ENCODE assay signal across 1 cellular context in the genomic region with DNA sequence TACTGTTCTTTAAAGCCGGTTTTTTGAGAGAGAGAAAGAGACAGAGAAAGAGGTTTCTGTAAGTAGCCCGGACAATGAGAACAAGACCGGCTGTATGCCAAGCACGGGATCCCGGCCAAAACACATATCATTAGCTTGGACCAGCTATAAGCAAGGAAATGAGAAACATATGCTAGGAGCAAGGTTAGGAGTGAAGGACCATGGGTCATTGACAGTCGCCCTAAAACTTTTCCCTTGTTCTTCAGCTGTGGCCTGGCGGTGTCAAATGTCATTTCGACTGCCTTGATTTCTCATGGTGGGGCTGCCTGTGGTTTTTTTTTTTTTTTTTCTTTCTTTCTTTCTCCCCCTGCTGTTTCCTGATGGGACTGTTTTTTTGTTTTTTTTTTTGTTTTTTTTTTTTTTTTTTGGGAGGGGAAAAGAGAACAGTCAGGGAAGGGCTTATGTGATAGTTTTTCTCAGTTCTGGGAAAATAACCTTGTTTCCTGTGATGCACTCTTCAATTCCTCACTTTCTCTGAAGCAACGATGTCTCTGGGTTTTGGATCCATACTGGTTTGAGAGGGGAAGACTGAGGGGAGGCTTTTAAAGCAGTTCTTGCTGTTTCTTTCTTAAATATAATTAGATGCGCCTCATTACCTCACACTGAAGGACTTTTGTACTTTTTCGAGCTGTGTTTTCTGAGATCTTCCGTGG.
A peak's percentile ranks its signal among the peaks of the same experiment; 100 is the strongest.
TF ChIP-seq lines count a peak whose summit lies in the region.

No MANE protein-coding gene starts in this region.

TF ChIP-seq in HEK293, 187 proteins besides CTCF, POLR2A, EP300 and RAD21 (continued from another document and continues in another):
- TF ChIP-seq REST (tag by site-specific recombination; IDR thresholded peaks at IDR 0.05), result no peak
- peak; percentile 82 for TF ChIP-seq PRDM4 (tag by site-specific recombination; IDR thresholded peaks at IDR 0.05)
- TF ChIP-seq ZNF624 (tag by site-specific recombination; IDR thresholded peaks at IDR 0.05), result no peak
- peak; percentile 58; the same call in 1 of the 2 replicates for TF ChIP-seq ZNF2 (tag by site-specific recombination; IDR thresholded peaks at IDR 0.05)
- peak; percentile 55 for TF ChIP-seq ZEB2 (tag by site-specific recombination; IDR thresholded peaks at IDR 0.05)
- TF ChIP-seq ZNF704 (tag by site-specific recombination; IDR thresholded peaks at IDR 0.05), result no peak
- TF ChIP-seq, protein P1, sequence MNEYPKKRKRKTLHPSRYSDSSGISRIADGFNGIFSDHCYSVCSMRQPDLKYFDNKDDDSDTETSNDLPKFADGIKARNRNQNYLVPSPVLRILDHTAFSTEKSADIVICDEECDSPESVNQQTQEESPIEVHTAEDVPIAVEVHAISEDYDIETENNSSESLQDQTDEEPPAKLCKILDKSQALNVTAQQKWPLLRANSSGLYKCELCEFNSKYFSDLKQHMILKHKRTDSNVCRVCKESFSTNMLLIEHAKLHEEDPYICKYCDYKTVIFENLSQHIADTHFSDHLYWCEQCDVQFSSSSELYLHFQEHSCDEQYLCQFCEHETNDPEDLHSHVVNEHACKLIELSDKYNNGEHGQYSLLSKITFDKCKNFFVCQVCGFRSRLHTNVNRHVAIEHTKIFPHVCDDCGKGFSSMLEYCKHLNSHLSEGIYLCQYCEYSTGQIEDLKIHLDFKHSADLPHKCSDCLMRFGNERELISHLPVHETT (tag by site-specific recombination; IDR thresholded peaks at IDR 0.05), result 0 out of 2 replicates have a peak, but pooled peaks have one; percentile 20
- no peak for TF ChIP-seq EGR2 (tag by site-specific recombination; IDR thresholded peaks at IDR 0.05; ENCODE audit: low read depth)
- no peak for TF ChIP-seq PBX3 (CRISPR knock-in tag; IDR thresholded peaks at IDR 0.05)
- no peak for TF ChIP-seq ZNF48 (tag by site-specific recombination; IDR thresholded peaks at IDR 0.05)
- TF ChIP-seq ZNF549 (tag by site-specific recombination; IDR thresholded peaks at IDR 0.05), result no peak
- TF ChIP-seq ZSCAN18 (tag by site-specific recombination; IDR thresholded peaks at IDR 0.05), result no peak
- no peak for TF ChIP-seq ZNF548 (tag by site-specific recombination; IDR thresholded peaks at IDR 0.05)
- TF ChIP-seq GLIS1 (tag by site-specific recombination; IDR thresholded peaks at IDR 0.05), result no peak
- no peak for TF ChIP-seq ZNF600 (tag by site-specific recombination; IDR thresholded peaks at IDR 0.05)
- TF ChIP-seq ZNF707 (tag by site-specific recombination; IDR thresholded peaks at IDR 0.05), result no peak
- TF ChIP-seq, protein P2, sequence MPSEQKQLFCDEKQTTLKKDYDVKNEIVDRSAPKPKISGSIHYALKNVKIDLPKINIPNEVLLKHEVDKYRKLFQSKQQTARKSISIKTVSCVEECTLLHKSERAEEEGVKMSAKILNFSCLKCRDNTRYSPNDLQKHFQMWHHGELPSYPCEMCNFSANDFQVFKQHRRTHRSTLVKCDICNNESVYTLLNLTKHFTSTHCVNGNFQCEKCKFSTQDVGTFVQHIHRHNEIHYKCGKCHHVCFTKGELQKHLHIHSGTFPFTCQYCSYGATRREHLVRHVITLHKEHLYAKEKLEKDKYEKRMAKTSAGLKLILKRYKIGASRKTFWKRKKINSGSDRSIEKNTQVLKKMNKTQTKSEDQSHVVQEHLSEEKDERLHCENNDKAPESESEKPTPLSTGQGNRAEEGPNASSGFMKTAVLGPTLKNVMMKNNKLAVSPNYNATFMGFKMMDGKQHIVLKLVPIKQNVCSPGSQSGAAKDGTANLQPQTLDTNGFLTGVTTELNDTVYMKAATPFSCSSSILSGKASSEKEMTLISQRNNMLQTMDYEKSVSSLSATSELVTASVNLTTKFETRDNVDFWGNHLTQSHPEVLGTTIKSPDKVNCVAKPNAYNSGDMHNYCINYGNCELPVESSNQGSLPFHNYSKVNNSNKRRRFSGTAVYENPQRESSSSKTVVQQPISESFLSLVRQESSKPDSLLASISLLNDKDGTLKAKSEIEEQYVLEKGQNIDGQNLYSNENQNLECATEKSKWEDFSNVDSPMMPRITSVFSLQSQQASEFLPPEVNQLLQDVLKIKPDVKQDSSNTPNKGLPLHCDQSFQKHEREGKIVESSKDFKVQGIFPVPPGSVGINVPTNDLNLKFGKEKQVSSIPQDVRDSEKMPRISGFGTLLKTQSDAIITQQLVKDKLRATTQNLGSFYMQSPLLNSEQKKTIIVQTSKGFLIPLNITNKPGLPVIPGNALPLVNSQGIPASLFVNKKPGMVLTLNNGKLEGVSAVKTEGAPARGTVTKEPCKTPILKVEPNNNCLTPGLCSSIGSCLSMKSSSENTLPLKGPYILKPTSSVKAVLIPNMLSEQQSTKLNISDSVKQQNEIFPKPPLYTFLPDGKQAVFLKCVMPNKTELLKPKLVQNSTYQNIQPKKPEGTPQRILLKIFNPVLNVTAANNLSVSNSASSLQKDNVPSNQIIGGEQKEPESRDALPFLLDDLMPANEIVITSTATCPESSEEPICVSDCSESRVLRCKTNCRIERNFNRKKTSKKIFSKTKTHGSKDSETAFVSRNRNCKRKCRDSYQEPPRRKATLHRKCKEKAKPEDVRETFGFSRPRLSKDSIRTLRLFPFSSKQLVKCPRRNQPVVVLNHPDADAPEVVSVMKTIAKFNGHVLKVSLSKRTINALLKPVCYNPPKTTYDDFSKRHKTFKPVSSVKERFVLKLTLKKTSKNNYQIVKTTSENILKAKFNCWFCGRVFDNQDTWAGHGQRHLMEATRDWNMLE (tag by site-specific recombination; conservative IDR thresholded peaks at IDR 0.05; ENCODE audit: low read depth), result no peak
- TF ChIP-seq ZSCAN4 (tag by site-specific recombination; IDR thresholded peaks at IDR 0.05), result no peak
- no peak for TF ChIP-seq ZNF76 (tag by site-specific recombination; IDR thresholded peaks at IDR 0.05; ENCODE audit: borderline replicate concordance, low read depth)
- no peak for TF ChIP-seq ZNF488 (tag by site-specific recombination; IDR thresholded peaks at IDR 0.05)
- no peak for TF ChIP-seq ZNF785 (tag by site-specific recombination; IDR thresholded peaks at IDR 0.05)
- TF ChIP-seq ZBTB7A (tag by site-specific recombination; IDR thresholded peaks at IDR 0.05; ENCODE audit: low read depth), result no peak
- no peak for TF ChIP-seq ZNF747 (tag by site-specific recombination; IDR thresholded peaks at IDR 0.05)
- TF ChIP-seq TSHZ1 (tag by site-specific recombination; IDR thresholded peaks at IDR 0.05; ENCODE audit: borderline replicate concordance), result no peak
- TF ChIP-seq ZXDB (tag by site-specific recombination; IDR thresholded peaks at IDR 0.05), result peak; percentile 66
- TF ChIP-seq SALL2 (tag by site-specific recombination; IDR thresholded peaks at IDR 0.05; ENCODE audit: borderline replicate concordance), result no peak
- no peak for TF ChIP-seq MZF1 (tag by site-specific recombination; IDR thresholded peaks at IDR 0.05; ENCODE audit: borderline replicate concordance)
- no peak for TF ChIP-seq ZNF677 (tag by site-specific recombination; IDR thresholded peaks at IDR 0.05)
- TF ChIP-seq ZSCAN23 (tag by site-specific recombination; IDR thresholded peaks at IDR 0.05), result no peak
